ENCODE assay signal across 8 cellular contexts in the genomic region with DNA sequence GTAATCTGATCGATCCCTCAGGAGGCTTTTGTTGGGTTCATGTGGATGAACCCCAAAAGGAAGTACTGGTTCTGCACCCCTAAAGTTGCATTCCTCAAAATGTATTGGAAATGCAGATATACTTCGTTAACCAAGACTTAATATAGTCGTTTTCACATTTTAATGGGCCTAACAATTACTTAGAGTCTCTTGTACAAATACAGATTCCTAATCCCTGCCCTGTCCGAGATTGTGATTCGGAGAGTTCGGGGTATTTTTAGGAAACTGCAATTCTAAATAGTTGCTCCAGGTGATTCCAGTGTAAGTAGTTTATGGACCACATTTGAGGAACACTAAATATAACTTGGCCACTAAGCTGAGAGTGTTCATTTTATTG. TPM values are rescaled to one million over a fixed set of nuclear protein-coding genes. Genes with fewer than 3 reads are reported as not detected.
A peak's percentile ranks its signal among the peaks of the same experiment; 100 is the strongest.
DNase-seq lines count a peak whose midpoint lies in the region; ATAC-seq, FAIRE-seq and TF ChIP-seq lines count a peak whose summit lies in the region.

No MANE protein-coding gene starts in this region.

- no TSS peak for BruUV-seq in Caco-2 (replicated peaks; lab: Mats Ljungman, UMichigan)

- DNase-seq in Caco-2 = no peak
- DNase-seq in epithelial cell of esophagus (ENCODE audit: low read depth) = no peak
- no peak for DNase-seq in pancreas
- DNase-seq in GOT3 (lab: John Stamatoyannopoulos, UW) = no peak
- no peak for DNase-seq in stimulated activated CD4-positive, alpha-beta T cell treated with anti-CD3 and anti-CD28 coated beads, Interleukin-2, amount 100 ng/mL, for 48 hours

- no peak overlapping the region; the same call in 1 of the 2 replicates for H2AFZ ChIP-seq in OCI-LY3 (ENCODE audit: low read depth, low read length)

- peak overlapping the region; percentile 85 for H3K9ac ChIP-seq in OCI-LY3 (ENCODE audit: low read length)

- POLR2A ChIA-PET in Caco-2 (lab: Charles Lee) = interaction anchor here (0.8 to 1.1 kb wide), 2 partner anchors 59 to 254 kb away, joined by 3 read pairs; no protein-coding TSS in a partner anchor

- H3K4me3 ChIP-seq in Caco-2 (ENCODE audit: low read depth, low read length) = peak overlapping the region; percentile 92
- H3K4me3 ChIP-seq in OCI-LY3 (ENCODE audit: low read length) = peak overlapping the region; percentile 97
- H3K4me3 ChIP-seq in epithelial cell of esophagus (ENCODE audit: low read length) = peak overlapping the region; percentile 97
- peak overlapping the region; percentile 84 to 98 (median 88) for H3K4me3 ChIP-seq in pancreas

- TF ChIP-seq CTCF in Caco-2 (IDR thresholded peaks at IDR 0.05; ENCODE audit: insufficient read depth in 1 of 2, low read depth in 1 of 2, low read length in 1 of 2, severe bottlenecking in 1 of 2, unreplicated experiment in 1 of 2) = no peak
- TF ChIP-seq CTCF in OCI-LY3 (IDR thresholded peaks at IDR 0.05; ENCODE audit: low read depth, low read length) = no peak
- TF ChIP-seq CTCF in epithelial cell of esophagus (IDR thresholded peaks at IDR 0.05; ENCODE audit: insufficient read depth, low read depth, low read length, missing control alignments) = no peak
- TF ChIP-seq CTCF in pancreas (IDR thresholded peaks at IDR 0.05) = no peak

- H3K4me2 ChIP-seq in OCI-LY3 (ENCODE audit: low read length) = peak overlapping the region; percentile 89

- no peaks in the 10 kb centered on the region for H3K4me1 Mint-ChIP-seq in Caco-2 (ENCODE audit: low read depth, unreplicated experiment)

- H3K4me1 ChIP-seq in Caco-2 = peaks cover 7% of the 10 kb centered on the region
- H3K4me1 ChIP-seq in OCI-LY3 (ENCODE audit: low read length) = peaks cover 7% of the 10 kb centered on the region
- H3K4me1 ChIP-seq in pancreas = peaks cover 0 to 14% (median 10%) of the 10 kb centered on the region in 3 donors

- intact Hi-C loops in Caco-2 (cut with micrococcal nuclease; ENCODE audit: unreplicated experiment) (loop anchor here (2.0 kb wide), 1 partner anchor 62 kb away; no protein-coding TSS in a partner anchor), pancreas (cut with DNase I) (no loop called here)

- H3K27ac Mint-ChIP-seq in Caco-2 (ENCODE audit: unreplicated experiment) = peak overlapping the region; percentile 98

- ATAC-seq in pancreas = no peak
- no peak for ATAC-seq in HG03159 (IDR thresholded peaks at IDR 0.05; ENCODE audit: unreplicated experiment)
- no peak for ATAC-seq in HG03439 (IDR thresholded peaks at IDR 0.05; ENCODE audit: unreplicated experiment)

- peak overlapping the region; percentile 95 for H3K4me3 Mint-ChIP-seq in Caco-2 (ENCODE audit: unreplicated experiment)

- peaks cover 30% of the 10 kb centered on the region for H3K79me2 ChIP-seq in OCI-LY3 (ENCODE audit: low read length)

- no peak overlapping the region for H3K27ac ChIP-seq in OCI-LY3 (ENCODE audit: low read length)
- peak overlapping the region in 2 of 4 donors; percentile 83 for H3K27ac ChIP-seq in pancreas

- no peaks in the 10 kb centered on the region for H3K9me3 Mint-ChIP-seq in Caco-2 (ENCODE audit: unreplicated experiment)

- CTCF ChIA-PET in Caco-2 (lab: Charles Lee) = no interaction called here

- no peak for FAIRE-seq in pancreas (lab: Jason Lieb, UNC)

- WGBS in pancreas, 2 donors = 2 to 5% methylated on average over 6 of the region's 6 CpGs

- H3K27me3 ChIP-seq in Caco-2 (replicated peaks; ENCODE audit: control insufficient read depth, insufficient read depth, low read length) (no peaks in the 10 kb centered on the region), OCI-LY3 (ENCODE audit: low read depth, low read length) (no peaks in the 10 kb centered on the region), pancreas (no peaks in the 10 kb centered on the region)

- H3K36me3 ChIP-seq in Caco-2 (ENCODE audit: control insufficient read depth, insufficient read depth, low read length) (peaks cover 2% of the 10 kb centered on the region; the same call in 1 of the 2 replicates), OCI-LY3 (replicated peaks; ENCODE audit: low read depth, low read length) (peaks cover 2% of the 10 kb centered on the region), pancreas (peaks cover 0 to 9% (median 0%) of the 10 kb centered on the region in 3 donors)

- H3K27me3 Mint-ChIP-seq in Caco-2 (ENCODE audit: insufficient read depth, unreplicated experiment) = no peaks in the 10 kb centered on the region

- no peaks in the 10 kb centered on the region for H3K9me3 ChIP-seq in Caco-2
- H3K9me3 ChIP-seq in OCI-LY3 (ENCODE audit: insufficient read depth, low read length) = no peaks in the 10 kb centered on the region
- no peaks in the 10 kb centered on the region for H3K9me3 ChIP-seq in pancreas

- H4K20me1 ChIP-seq in OCI-LY3 (ENCODE audit: insufficient read depth, low read length) = no peaks in the 10 kb centered on the region

- peaks cover 40% of the 10 kb centered on the region for H3K36me3 Mint-ChIP-seq in Caco-2 (ENCODE audit: insufficient read depth, unreplicated experiment)

RNA-seq across cellular contexts. Expression of a gene that starts 0.8 kb away (rescaled TPM):
- total RNA-seq in Caco-2 (2022) = 18.9 and 22.0 TPM in 2 replicates
- 1 to 10 TPM; 4.0 to 9.2 (median 6.6) TPM for total RNA-seq in pancreas
- 1 to 10 TPM; 2.5 to 6.6 TPM for polyA plus RNA-seq in pancreas
